ENCODE assay signal across 16 cellular contexts in genomic region chr4:153138736-153139135, GRCh38.
DNase-seq lines count a peak whose midpoint lies in the region; ATAC-seq and TF ChIP-seq lines count a peak whose summit lies in the region.
"Had no signal": no experiment of that assay in that cellular context is flagged by ENCODE, and none has a peak within 500 bp of the region (broad histone marks: within the 10 kb centered on the region; RNA-seq: fewer than 3 reads in every experiment).

No MANE protein-coding gene starts in this region.

- peaks cover 28% of the 10 kb centered on the region for H3K27me3 ChIP-seq in OCI-LY3 (ENCODE audit: low read depth, low read length)
- peaks cover 0 to 8% (median 0%) of the 10 kb centered on the region in 7 donors for H3K27me3 ChIP-seq in heart right ventricle
- H3K27me3 ChIP-seq: right lobe of liver, SJSA1 had no signal

- H3K4me1 ChIP-seq in OCI-LY3 (ENCODE audit: low read length) (peaks cover 51% of the 10 kb centered on the region), heart right ventricle (peaks cover 0 to 15% (median 8%) of the 10 kb centered on the region in 9 donors)

- H4K20me1 ChIP-seq in OCI-LY3 (ENCODE audit: insufficient read depth, low read length): no peaks in the 10 kb centered on the region

- ATAC-seq in sciatic nerve: peak; percentile 11
- ATAC-seq in heart right ventricle: no peak
- ATAC-seq: activated T-helper 17 cell treated with anti-CD3 and anti-CD28 coated beads, Interleukin-2, amount 50 U/mL, for 72 hours had no signal

- H3K27ac Mint-ChIP-seq in activated CD4-positive, alpha-beta T cell treated with anti-CD3 and anti-CD28 coated beads, Interleukin-2, amount 10 ng/mL, durations not matched to agents 24 days and 14 days: no peak overlapping the region
- H3K27ac Mint-ChIP-seq: activated T-helper 17 cell treated with anti-CD3 and anti-CD28 coated beads, Interleukin-2, amount 50 U/mL, for 72 hours had no signal

- TF ChIP-seq CTCF in OCI-LY3 (IDR thresholded peaks at IDR 0.05; ENCODE audit: low read depth, low read length): no peak
- TF ChIP-seq CTCF in heart right ventricle (IDR thresholded peaks at IDR 0.05): no peak

- no peak overlapping the region for H3K4me3 ChIP-seq in OCI-LY3 (ENCODE audit: low read length)
- no peak overlapping the region for H3K4me3 ChIP-seq in heart right ventricle
- H3K4me3 ChIP-seq: right lobe of liver, SJSA1, thoracic aorta had no signal

- peak overlapping the region; percentile 30 for H3K4me2 ChIP-seq in OCI-LY3 (ENCODE audit: low read length)

- 86 to 89% methylated on average over 5 of the region's 5 CpGs for WGBS in heart right ventricle, 2 donors

- peaks cover 25% of the 10 kb centered on the region for H3K27me3 Mint-ChIP-seq in activated CD4-positive, alpha-beta T cell treated with anti-CD3 and anti-CD28 coated beads, Interleukin-2, amount 10 ng/mL, durations not matched to agents 24 days and 14 days

- H3K4me1 Mint-ChIP-seq in activated CD4-positive, alpha-beta T cell treated with anti-CD3 and anti-CD28 coated beads, Interleukin-2, amount 10 ng/mL, durations not matched to agents 24 days and 14 days: peaks cover 17% of the 10 kb centered on the region

- H3K27ac ChIP-seq in OCI-LY3 (ENCODE audit: low read length): no peak overlapping the region
- H3K27ac ChIP-seq in heart right ventricle: no peak overlapping the region
- H3K27ac ChIP-seq: right lobe of liver, SJSA1, thoracic aorta had no signal

- no peaks in the 10 kb centered on the region for H3K36me3 Mint-ChIP-seq in activated CD4-positive, alpha-beta T cell treated with anti-CD3 and anti-CD28 coated beads, Interleukin-2, amount 10 ng/mL, durations not matched to agents 24 days and 14 days (ENCODE audit: low read depth)
- H3K36me3 Mint-ChIP-seq: brain had no signal

- H3K36me3 ChIP-seq in OCI-LY3 (replicated peaks; ENCODE audit: low read depth, low read length): no peaks in the 10 kb centered on the region
- H3K36me3 ChIP-seq in heart right ventricle: no peaks in the 10 kb centered on the region
- H3K36me3 ChIP-seq: right lobe of liver, SJSA1, thoracic aorta had no signal

- TF ChIP-seq EP300 in Ishikawa (IDR thresholded peaks at IDR 0.05; ENCODE audit: borderline replicate concordance): no peak

- peak; percentile 59 to 61 for DNase-seq in erythroblast (lab: John Stamatoyannopoulos, UW)
- DNase-seq in sciatic nerve (ENCODE audit: low spot score): no peak
- no peak for DNase-seq in NCI-H524 (lab: John Stamatoyannopoulos, UW)
- no peak for DNase-seq in heart right ventricle
- DNase-seq in NCI-H2227 treated with DMSO at 0.1 percent for 48 hours (lab: John Stamatoyannopoulos, UW): no peak
- no peak for DNase-seq in activated CD4-positive, alpha-beta T cell treated with anti-CD3 and anti-CD28 coated beads, Interleukin-2, amount 10 ng/mL, durations not matched to agents 24 days and 14 days
- DNase-seq: COR-L47, NCI-H1105 treated with DMSO at 0.1 percent for 48 hours, NCI-H748 treated with DMSO at 0.1 percent for 48 hours had no signal

- no peak overlapping the region for H3K9ac ChIP-seq in OCI-LY3 (ENCODE audit: low read length)

- intact Hi-C loops in sciatic nerve (cut with DNase I) (no loop called here), heart right ventricle (cut with DNase I) (no loop called here)
- intact Hi-C loops in activated CD4-positive, alpha-beta T cell treated with anti-CD3 and anti-CD28 coated beads, Interleukin-2, amount 10 ng/mL, durations not matched to agents 24 days and 14 days (cut with micrococcal nuclease): no loop called here

- no peak for TF ChIP-seq POLR2A in erythroblast (IDR thresholded peaks at IDR 0.05; ENCODE audit: low read length)

- H3K9me3 ChIP-seq in OCI-LY3 (ENCODE audit: insufficient read depth, low read length): no peaks in the 10 kb centered on the region
- no peaks in the 10 kb centered on the region for H3K9me3 ChIP-seq in heart right ventricle
- H3K9me3 ChIP-seq: right lobe of liver, SJSA1, thoracic aorta had no signal

- H3K9me3 Mint-ChIP-seq in activated CD4-positive, alpha-beta T cell treated with anti-CD3 and anti-CD28 coated beads, Interleukin-2, amount 10 ng/mL, durations not matched to agents 24 days and 14 days: no peaks in the 10 kb centered on the region
- H3K9me3 Mint-ChIP-seq: activated T-helper 17 cell treated with anti-CD3 and anti-CD28 coated beads, Interleukin-2, amount 50 U/mL, for 72 hours had no signal

- H2AFZ ChIP-seq in OCI-LY3 (ENCODE audit: low read depth, low read length): no peak overlapping the region

- no peak overlapping the region for H3K4me3 Mint-ChIP-seq in activated CD4-positive, alpha-beta T cell treated with anti-CD3 and anti-CD28 coated beads, Interleukin-2, amount 10 ng/mL, durations not matched to agents 24 days and 14 days
- H3K4me3 Mint-ChIP-seq: activated T-helper 17 cell treated with anti-CD3 and anti-CD28 coated beads, Interleukin-2, amount 50 U/mL, for 72 hours; brain had no signal

- no peak for TF ChIP-seq RAD21 in Ishikawa (IDR thresholded peaks at IDR 0.05; ENCODE audit: low read depth)

- H3K79me2 ChIP-seq in OCI-LY3 (ENCODE audit: low read length): no peaks in the 10 kb centered on the region

TF ChIP-seq in Ishikawa, 13 proteins besides CTCF, POLR2A, EP300 and RAD21:
- TF ChIP-seq FOXM1 (IDR thresholded peaks at IDR 0.05; ENCODE audit: borderline replicate concordance, low read depth): no peak
- peak; percentile 80 for TF ChIP-seq CEBPB (IDR thresholded peaks at IDR 0.05)

Comparison
In these comparisons a context has a peak if more than half of its experiments do, and no peak if none do; other contexts are left out.
1. DNase-seq: peak in erythroblast (2 of 2); none in sciatic nerve (single experiment), NCI-H524 (0 of 2), heart right ventricle (0 of 2), NCI-H2227 treated with DMSO at 0.1 percent for 48 hours (single experiment) and activated CD4-positive, alpha-beta T cell treated with anti-CD3 and anti-CD28 coated beads, Interleukin-2, amount 10 ng/mL, durations not matched to agents 24 days and 14 days (single experiment).